Comparison of ENCODE assay signal across 23 cellular contexts in the genomic region with DNA sequence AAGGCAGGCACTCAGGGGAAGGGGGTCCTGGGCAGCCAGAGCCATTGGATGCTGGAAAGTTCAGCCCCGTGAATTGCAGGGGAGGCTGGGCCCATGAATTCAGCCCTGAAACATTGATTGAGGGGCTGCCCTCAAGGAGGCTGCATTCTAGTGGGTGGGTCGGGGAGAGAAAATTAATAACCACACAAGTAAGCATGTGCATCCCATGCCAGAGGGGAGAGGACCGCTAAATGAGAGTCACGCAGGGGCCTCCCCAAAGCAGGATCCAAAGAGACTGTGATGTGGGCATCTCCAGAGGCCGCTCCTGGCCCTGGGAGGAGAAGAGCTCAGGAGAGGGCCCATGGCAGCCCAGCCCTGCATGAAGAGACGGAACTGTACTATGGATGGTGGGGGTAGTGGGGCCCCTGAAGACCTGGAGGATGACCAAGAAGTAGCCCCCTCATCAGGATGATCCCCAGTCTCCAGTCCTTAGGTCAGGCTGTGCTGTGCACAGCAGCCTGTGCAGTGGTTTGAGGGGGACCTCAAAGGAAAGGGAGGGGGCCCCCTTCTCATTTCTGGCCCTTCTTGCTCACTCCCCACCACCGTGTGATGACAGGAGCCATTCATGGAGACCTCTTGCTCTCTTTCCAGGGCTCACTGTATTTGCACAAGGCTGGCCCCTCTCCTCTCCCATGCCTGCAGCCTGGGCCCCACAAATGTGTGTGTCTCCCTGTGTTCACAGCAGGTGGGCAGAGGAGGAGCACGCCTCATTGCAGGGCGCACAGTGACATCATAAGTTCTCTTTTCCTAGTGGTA.
"Had no signal": no experiment of that assay in that cellular context is flagged by ENCODE, and none has a peak within 500 bp of the region (broad histone marks: within the 10 kb centered on the region; RNA-seq: fewer than 3 reads in every experiment).

No MANE protein-coding gene starts in this region.

- H3K4me1 ChIP-seq: Peyer's patch had no signal

- H3K4me3 ChIP-seq: cardiac muscle cell, MG63, Peyer's patch had no signal

- H3K27me3 ChIP-seq: brain microvascular endothelial cell, cardiac muscle cell, Peyer's patch had no signal

- H3K36me3 ChIP-seq: brain microvascular endothelial cell, cardiac muscle cell, MG63, Peyer's patch had no signal

- H3K27ac ChIP-seq: brain microvascular endothelial cell, cardiac muscle cell, Peyer's patch had no signal

- DNase-seq: activated CD4-positive, alpha-beta T cell treated with anti-CD3 and anti-CD28 coated beads for 1 hour; activated CD4-positive, alpha-beta T cell treated with anti-CD3 and anti-CD28 coated beads, Interleukin-2, amount 10 ng/mL, durations not matched to agents 24 days and 14 days; activated CD4-positive, alpha-beta T cell treated with anti-CD3 and anti-CD28 coated beads, Interleukin-2, amount 50 U/mL, for 48 hours; activated gamma-delta T cell treated with Interleukin-2 at 50 U/mL for 16 hours; activated naive CD4-positive, alpha-beta T cell treated with anti-CD3 and anti-CD28 coated beads, Interleukin-2, amount 10 ng/mL, durations not matched to agents 7 days and 5 days; activated naive CD8-positive, alpha-beta T cell treated with anti-CD3 and anti-CD28 coated beads for 36 hours; activated T-cell treated with anti-CD3 and anti-CD28 coated beads for 4 hours; activated T-cell treated with anti-CD3 and anti-CD28 coated beads, Interleukin-2, amount 50 U/mL, for 48 hours; brain microvascular endothelial cell; MG63; MV-4-11; NCI-H1092 treated with DMSO at 0.1 percent for 48 hours; NCI-H1417 treated with DMSO at 0.1 percent for 48 hours; NCI-H1694; NCI-H2029; NCI-H345; NCI-H510A; NCI-H526 treated with DMSO at 0.1 percent for 48 hours; Peyer's patch; SHP77 treated with DMSO at 0.1 percent for 48 hours had no signal

- H3K9me3 ChIP-seq: MG63, Peyer's patch had no signal

- ATAC-seq: activated T-helper 17 cell treated with anti-CD3 and anti-CD28 coated beads, Interleukin-2, amount 50 U/mL, for 72 hours; WTC11 had no signal
